In the genomic region with DNA sequence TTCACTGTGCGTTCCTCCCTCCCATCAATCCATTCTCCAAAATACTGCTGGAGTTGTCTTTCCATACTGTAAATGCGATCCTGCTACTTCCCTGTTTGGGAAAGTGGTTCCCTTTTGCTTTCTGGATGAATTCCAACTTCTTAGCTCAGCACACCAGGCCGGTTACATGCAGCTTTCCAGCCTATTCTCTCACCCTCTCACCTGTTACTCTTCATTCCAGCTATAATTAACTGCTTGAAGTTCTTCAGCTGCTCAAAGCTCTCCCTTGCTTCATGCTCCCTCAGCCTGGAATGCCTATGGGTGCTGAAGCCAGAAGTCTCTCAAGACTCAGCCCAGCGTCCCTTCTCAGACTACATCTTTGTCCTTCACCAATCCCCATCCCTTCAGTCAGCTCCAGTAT, we compare ENCODE assay signal across 1 cellular context.
TF ChIP-seq lines count a peak whose summit lies in the region.

No MANE protein-coding gene starts in this region.

TF ChIP-seq in K562, 482 proteins besides CTCF, POLR2A, EP300 and RAD21:
- TF ChIP-seq NFIC (IDR thresholded peaks at IDR 0.05): peak; percentile 45
- no peak for TF ChIP-seq NCOA2 (IDR thresholded peaks at IDR 0.05; ENCODE audit: partially characterized antibody in 2 of 2)
- no peak for TF ChIP-seq ZNF717 (CRISPR knock-in tag; IDR thresholded peaks at IDR 0.05)
- TF ChIP-seq ZNF583 (CRISPR knock-in tag; IDR thresholded peaks at IDR 0.05): no peak
- 0 out of 2 replicates have a peak, but pooled peaks have one; percentile 6 for TF ChIP-seq HMBOX1 (IDR thresholded peaks at IDR 0.05)
- TF ChIP-seq, protein P1, sequence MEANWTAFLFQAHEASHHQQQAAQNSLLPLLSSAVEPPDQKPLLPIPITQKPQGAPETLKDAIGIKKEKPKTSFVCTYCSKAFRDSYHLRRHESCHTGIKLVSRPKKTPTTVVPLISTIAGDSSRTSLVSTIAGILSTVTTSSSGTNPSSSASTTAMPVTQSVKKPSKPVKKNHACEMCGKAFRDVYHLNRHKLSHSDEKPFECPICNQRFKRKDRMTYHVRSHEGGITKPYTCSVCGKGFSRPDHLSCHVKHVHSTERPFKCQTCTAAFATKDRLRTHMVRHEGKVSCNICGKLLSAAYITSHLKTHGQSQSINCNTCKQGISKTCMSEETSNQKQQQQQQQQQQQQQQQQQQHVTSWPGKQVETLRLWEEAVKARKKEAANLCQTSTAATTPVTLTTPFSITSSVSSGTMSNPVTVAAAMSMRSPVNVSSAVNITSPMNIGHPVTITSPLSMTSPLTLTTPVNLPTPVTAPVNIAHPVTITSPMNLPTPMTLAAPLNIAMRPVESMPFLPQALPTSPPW (CRISPR knock-in tag; IDR thresholded peaks at IDR 0.05): no peak
- TF ChIP-seq RHOXF2B (CRISPR knock-in tag; conservative IDR thresholded peaks at IDR 0.05): no peak
- no peak for TF ChIP-seq XRCC3 (IDR thresholded peaks at IDR 0.05)
- TF ChIP-seq, protein P2, sequence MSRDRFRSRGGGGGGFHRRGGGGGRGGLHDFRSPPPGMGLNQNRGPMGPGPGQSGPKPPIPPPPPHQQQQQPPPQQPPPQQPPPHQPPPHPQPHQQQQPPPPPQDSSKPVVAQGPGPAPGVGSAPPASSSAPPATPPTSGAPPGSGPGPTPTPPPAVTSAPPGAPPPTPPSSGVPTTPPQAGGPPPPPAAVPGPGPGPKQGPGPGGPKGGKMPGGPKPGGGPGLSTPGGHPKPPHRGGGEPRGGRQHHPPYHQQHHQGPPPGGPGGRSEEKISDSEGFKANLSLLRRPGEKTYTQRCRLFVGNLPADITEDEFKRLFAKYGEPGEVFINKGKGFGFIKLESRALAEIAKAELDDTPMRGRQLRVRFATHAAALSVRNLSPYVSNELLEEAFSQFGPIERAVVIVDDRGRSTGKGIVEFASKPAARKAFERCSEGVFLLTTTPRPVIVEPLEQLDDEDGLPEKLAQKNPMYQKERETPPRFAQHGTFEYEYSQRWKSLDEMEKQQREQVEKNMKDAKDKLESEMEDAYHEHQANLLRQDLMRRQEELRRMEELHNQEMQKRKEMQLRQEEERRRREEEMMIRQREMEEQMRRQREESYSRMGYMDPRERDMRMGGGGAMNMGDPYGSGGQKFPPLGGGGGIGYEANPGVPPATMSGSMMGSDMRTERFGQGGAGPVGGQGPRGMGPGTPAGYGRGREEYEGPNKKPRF (IDR thresholded peaks at IDR 0.05; ENCODE audit: low read depth, low read length): no peak
- TF ChIP-seq, protein P3, sequence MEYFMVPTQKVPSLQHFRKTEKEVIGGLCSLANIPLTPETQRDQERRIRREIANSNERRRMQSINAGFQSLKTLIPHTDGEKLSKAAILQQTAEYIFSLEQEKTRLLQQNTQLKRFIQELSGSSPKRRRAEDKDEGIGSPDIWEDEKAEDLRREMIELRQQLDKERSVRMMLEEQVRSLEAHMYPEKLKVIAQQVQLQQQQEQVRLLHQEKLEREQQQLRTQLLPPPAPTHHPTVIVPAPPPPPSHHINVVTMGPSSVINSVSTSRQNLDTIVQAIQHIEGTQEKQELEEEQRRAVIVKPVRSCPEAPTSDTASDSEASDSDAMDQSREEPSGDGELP (CRISPR knock-in tag; IDR thresholded peaks at IDR 0.05; ENCODE audit: borderline replicate concordance): no peak
- TF ChIP-seq, protein P4, sequence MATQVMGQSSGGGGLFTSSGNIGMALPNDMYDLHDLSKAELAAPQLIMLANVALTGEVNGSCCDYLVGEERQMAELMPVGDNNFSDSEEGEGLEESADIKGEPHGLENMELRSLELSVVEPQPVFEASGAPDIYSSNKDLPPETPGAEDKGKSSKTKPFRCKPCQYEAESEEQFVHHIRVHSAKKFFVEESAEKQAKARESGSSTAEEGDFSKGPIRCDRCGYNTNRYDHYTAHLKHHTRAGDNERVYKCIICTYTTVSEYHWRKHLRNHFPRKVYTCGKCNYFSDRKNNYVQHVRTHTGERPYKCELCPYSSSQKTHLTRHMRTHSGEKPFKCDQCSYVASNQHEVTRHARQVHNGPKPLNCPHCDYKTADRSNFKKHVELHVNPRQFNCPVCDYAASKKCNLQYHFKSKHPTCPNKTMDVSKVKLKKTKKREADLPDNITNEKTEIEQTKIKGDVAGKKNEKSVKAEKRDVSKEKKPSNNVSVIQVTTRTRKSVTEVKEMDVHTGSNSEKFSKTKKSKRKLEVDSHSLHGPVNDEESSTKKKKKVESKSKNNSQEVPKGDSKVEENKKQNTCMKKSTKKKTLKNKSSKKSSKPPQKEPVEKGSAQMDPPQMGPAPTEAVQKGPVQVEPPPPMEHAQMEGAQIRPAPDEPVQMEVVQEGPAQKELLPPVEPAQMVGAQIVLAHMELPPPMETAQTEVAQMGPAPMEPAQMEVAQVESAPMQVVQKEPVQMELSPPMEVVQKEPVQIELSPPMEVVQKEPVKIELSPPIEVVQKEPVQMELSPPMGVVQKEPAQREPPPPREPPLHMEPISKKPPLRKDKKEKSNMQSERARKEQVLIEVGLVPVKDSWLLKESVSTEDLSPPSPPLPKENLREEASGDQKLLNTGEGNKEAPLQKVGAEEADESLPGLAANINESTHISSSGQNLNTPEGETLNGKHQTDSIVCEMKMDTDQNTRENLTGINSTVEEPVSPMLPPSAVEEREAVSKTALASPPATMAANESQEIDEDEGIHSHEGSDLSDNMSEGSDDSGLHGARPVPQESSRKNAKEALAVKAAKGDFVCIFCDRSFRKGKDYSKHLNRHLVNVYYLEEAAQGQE (CRISPR knock-in tag; IDR thresholded peaks at IDR 0.05; ENCODE audit: low read depth): no peak
- no peak for TF ChIP-seq ZNF311 (CRISPR knock-in tag; IDR thresholded peaks at IDR 0.05)
- no peak for TF ChIP-seq MLLT1 (IDR thresholded peaks at IDR 0.05)
- TF ChIP-seq RBBP5 (IDR thresholded peaks at IDR 0.05; ENCODE audit: borderline replicate concordance, insufficient read depth, low read length, poor library complexity, severe bottlenecking): no peak
